11 cellular contexts compared by ENCODE assay signal in genomic region chr16:84581161-84581560, GRCh38.
"Had no signal": no experiment of that assay in that cellular context is flagged by ENCODE, and none has a peak within 500 bp of the region (broad histone marks: within the 10 kb centered on the region; RNA-seq: fewer than 3 reads in every experiment).

No MANE protein-coding gene starts in this region.

- ATAC-seq: stimulated activated naive B cell treated with anti-CD40 and anti-IgM and Interleukin-4, amounts not matched to agents 10 μg/mL and 1 μg/mL and 100 μg/mL, for 72 hours had no signal

- H3K27ac Mint-ChIP-seq: activated CD4-positive, alpha-beta memory T cell treated with anti-CD3 and anti-CD28 coated beads for 36 hours; activated naive CD4-positive, alpha-beta T cell treated with anti-CD3 and anti-CD28 coated beads, Interleukin-2, amount 50 U/mL, for 24 hours had no signal

- DNase-seq: activated CD4-positive, alpha-beta memory T cell treated with anti-CD3 and anti-CD28 coated beads for 36 hours; activated CD4-positive, CD25-positive, alpha-beta regulatory T cell treated with anti-CD3 and anti-CD28 coated beads, Interleukin-2, amount 50 U/mL, for 72 hours; activated effector memory CD4-positive, alpha-beta T cell treated with Interleukin-2 at 50 U/mL for 16 hours; dorsolateral prefrontal cortex; hippocampal formation; small intestine; stimulated activated naive B cell treated with anti-CD40 and anti-IgM and Interleukin-4, amounts not matched to agents 10 μg/mL and 1 μg/mL and 100 μg/mL, for 72 hours; upper lobe of left lung had no signal

- H3K27me3 ChIP-seq: breast epithelium, dorsolateral prefrontal cortex, suprapubic skin, upper lobe of left lung had no signal

- H3K4me1 ChIP-seq: breast epithelium, suprapubic skin, upper lobe of left lung had no signal

- H3K9me3 Mint-ChIP-seq: activated CD4-positive, alpha-beta memory T cell treated with anti-CD3 and anti-CD28 coated beads for 36 hours; activated naive CD4-positive, alpha-beta T cell treated with anti-CD3 and anti-CD28 coated beads, Interleukin-2, amount 50 U/mL, for 24 hours; stimulated activated naive B cell treated with anti-CD40 and anti-IgM and Interleukin-4, amounts not matched to agents 10 μg/mL and 1 μg/mL and 100 μg/mL, for 72 hours had no signal

- H3K36me3 Mint-ChIP-seq: activated naive CD4-positive, alpha-beta T cell treated with anti-CD3 and anti-CD28 coated beads, Interleukin-2, amount 50 U/mL, for 24 hours had no signal

- H3K27me3 Mint-ChIP-seq: activated CD4-positive, alpha-beta memory T cell treated with anti-CD3 and anti-CD28 coated beads for 36 hours; activated naive CD4-positive, alpha-beta T cell treated with anti-CD3 and anti-CD28 coated beads, Interleukin-2, amount 50 U/mL, for 24 hours; stimulated activated naive B cell treated with anti-CD40 and anti-IgM and Interleukin-4, amounts not matched to agents 10 μg/mL and 1 μg/mL and 100 μg/mL, for 72 hours had no signal

- H3K4me3 ChIP-seq: breast epithelium, dorsolateral prefrontal cortex, suprapubic skin, upper lobe of left lung had no signal

- H3K36me3 ChIP-seq: breast epithelium, suprapubic skin had no signal

- H3K9me3 ChIP-seq: breast epithelium, suprapubic skin, upper lobe of left lung had no signal

- H3K4me3 Mint-ChIP-seq: activated CD4-positive, alpha-beta memory T cell treated with anti-CD3 and anti-CD28 coated beads for 36 hours; activated naive CD4-positive, alpha-beta T cell treated with anti-CD3 and anti-CD28 coated beads, Interleukin-2, amount 50 U/mL, for 24 hours; stimulated activated naive B cell treated with anti-CD40 and anti-IgM and Interleukin-4, amounts not matched to agents 10 μg/mL and 1 μg/mL and 100 μg/mL, for 72 hours had no signal
